ENCODE assay signal across 23 cellular contexts in the genomic region with DNA sequence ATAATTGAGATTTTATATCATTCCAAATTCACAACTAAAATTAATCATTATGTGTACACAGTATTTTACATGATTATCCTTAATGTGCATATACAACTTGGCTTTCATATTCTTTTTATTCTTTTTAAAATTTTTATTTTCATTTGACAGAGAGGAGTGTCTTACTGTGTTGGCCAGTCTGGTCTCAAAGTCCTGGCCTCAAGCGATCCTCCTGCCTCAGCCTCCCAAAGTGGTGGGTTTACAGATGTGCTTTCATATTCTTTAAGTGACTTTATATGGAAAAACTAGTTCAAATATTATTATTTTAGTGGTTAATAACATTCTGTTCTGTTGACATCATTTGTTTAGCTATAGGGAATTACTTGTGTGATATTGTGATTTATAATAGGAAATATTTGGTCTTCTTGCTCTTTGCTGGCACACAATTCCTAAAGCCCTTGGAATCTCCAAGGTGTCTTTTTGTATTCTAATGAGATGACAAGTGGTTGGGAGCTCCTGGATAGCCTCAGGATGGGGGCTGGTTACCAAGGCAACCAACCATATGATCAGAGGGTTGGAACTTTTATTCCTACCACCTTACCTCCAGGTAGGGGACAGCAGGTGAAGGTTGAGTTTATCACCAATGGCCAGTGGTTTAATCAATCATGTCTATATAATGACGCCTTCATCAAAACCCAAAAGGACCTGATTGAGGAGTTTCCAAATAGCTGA. TPM values are rescaled to one million over a fixed set of nuclear protein-coding genes. Genes with fewer than 3 reads are reported as not detected.
DNase-seq lines count a peak whose midpoint lies in the region; ATAC-seq, FAIRE-seq and TF ChIP-seq lines count a peak whose summit lies in the region.
"Had no signal": no experiment of that assay in that cellular context is flagged by ENCODE, and none has a peak within 500 bp of the region (broad histone marks: within the 10 kb centered on the region; RNA-seq: fewer than 3 reads in every experiment).

No MANE protein-coding gene starts in this region.

- WGBS in K562 (ENCODE audit: insufficient coverage, low coverage, missing lambda C conversion rate), result 75% methylated on average over 2 of the region's 2 CpGs
- 95% methylated on average over 2 of the region's 2 CpGs for WGBS in prostate gland
- 95 to 98% methylated on average over 2 of the region's 2 CpGs for WGBS in aorta, 2 donors

- TF ChIP-seq EP300 in K562 (IDR thresholded peaks at IDR 0.05; ENCODE audit: low read length), result no peak

- H3K9me3 ChIP-seq in K562 (replicated peaks; ENCODE audit: control insufficient read depth, insufficient read depth, low read depth, low read length) (no peaks in the 10 kb centered on the region), prostate gland (no peaks in the 10 kb centered on the region), aorta (ENCODE audit: control insufficient read depth, low read length) (no peaks in the 10 kb centered on the region)
- H3K9me3 ChIP-seq: BE2C had no signal

- H3K9me1 ChIP-seq in K562 (ENCODE audit: control insufficient read depth, insufficient read depth, low read length), result no peaks in the 10 kb centered on the region

- H3K27me3 ChIP-seq in H7 (ENCODE audit: control insufficient read depth, insufficient read depth, low read length), result no peaks in the 10 kb centered on the region
- H3K27me3 ChIP-seq in K562 (ENCODE audit: control insufficient read depth in 2 of 2, insufficient read depth in 2 of 2, low read length in 2 of 2), result no peaks in the 10 kb centered on the region
- H3K27me3 ChIP-seq in prostate gland (replicated peaks; ENCODE audit: insufficient read depth), result no peaks in the 10 kb centered on the region
- H3K27me3 ChIP-seq in aorta (ENCODE audit: control insufficient read depth in 1 of 2, insufficient read depth in 2 of 2, low read length in 1 of 2), result no peaks in the 10 kb centered on the region
- H3K27me3 ChIP-seq: BE2C had no signal

- intact Hi-C loops in K562 (cut with micrococcal nuclease) (no loop called here), prostate gland (cut with DNase I) (no loop called here), aorta (cut with DNase I) (no loop called here)

- CTCF ChIA-PET in K562 (lab: Yijun Ruan, JAX; ENCODE audit: low intra/inter-chr PET ratio), result no interaction called here

- no peaks in the 10 kb centered on the region; a peak in 1 of 5 replicates for H3K4me1 ChIP-seq in K562 (replicated peaks in 1 of 2; ENCODE audit: control insufficient read depth in 2 of 2, insufficient read depth in 2 of 2, low read length in 2 of 2)
- H3K4me1 ChIP-seq in prostate gland (replicated peaks), result no peaks in the 10 kb centered on the region
- no peaks in the 10 kb centered on the region for H3K4me1 ChIP-seq in aorta (ENCODE audit: control insufficient read depth in 1 of 2, insufficient read depth in 2 of 2, low read length in 2 of 2)

- H3K9ac ChIP-seq in K562 (ENCODE audit: insufficient read depth in 1 of 2, low read depth in 2 of 2, low read length in 2 of 2), result no peak overlapping the region

- H3K27ac ChIP-seq in K562 (ENCODE audit: extremely low read depth, low read depth, low read length) (no peak overlapping the region), prostate gland (no peak overlapping the region), aorta (ENCODE audit: low read depth in 1 of 2, low read length in 2 of 2) (no peak overlapping the region)

- no peak for TF ChIP-seq CTCF in K562 (IDR thresholded peaks at IDR 0.05 in 2 of 3, conservative IDR thresholded peaks at IDR 0.05 in 1 of 3; ENCODE audit: insufficient read depth in 2 of 3, low read depth in 1 of 3, low read length in 3 of 3)
- TF ChIP-seq CTCF in prostate gland (IDR thresholded peaks at IDR 0.05), result no peak

- TF ChIP-seq RAD21 in K562 (CRISPR knock-in tag; conservative IDR thresholded peaks at IDR 0.05 in 1 of 2, IDR thresholded peaks at IDR 0.05 in 1 of 2), result no peak

- no peak overlapping the region for H3K4me2 ChIP-seq in K562 (ENCODE audit: insufficient read depth, low read length)

- POLR2A ChIA-PET in K562 (lab: Yijun Ruan, JAX), result interaction anchor here (0.7 to 1.8 kb wide), 2 partner anchors 9 to 16 kb away, joined by 3 to 7 read pairs; a partner anchor contains a TSS

- no TSS peak for BruUV-seq in K562 (replicated peaks; lab: Mats Ljungman, UMichigan)

- peaks cover 2% of the 10 kb centered on the region for H3K36me3 ChIP-seq in H7 (replicated peaks; ENCODE audit: control insufficient read depth, insufficient read depth, low read length)
- H3K36me3 ChIP-seq in K562 (ENCODE audit: control insufficient read depth, insufficient read depth, low read length), result peaks cover 11% of the 10 kb centered on the region; the same call in 2 of the 3 replicates
- H3K36me3 ChIP-seq in prostate gland, result no peaks in the 10 kb centered on the region
- H3K36me3 ChIP-seq in aorta (ENCODE audit: control insufficient read depth in 1 of 2, insufficient read depth in 2 of 2, low read length in 1 of 2), result no peaks in the 10 kb centered on the region

- ATAC-seq in K562, result no peak
- no peak for ATAC-seq in aorta (ENCODE audit: low FRiP score)

- in situ Hi-C loops in K562 (cut with MboI), result no loop called here

- TF ChIP-seq POLR2A in K562 (conservative IDR thresholded peaks at IDR 0.05) (no peak), prostate gland (IDR thresholded peaks at IDR 0.05) (no peak)

- H3K79me2 ChIP-seq in K562 (ENCODE audit: control insufficient read depth, insufficient read depth, low read length), result no peaks in the 10 kb centered on the region

- H4K20me1 ChIP-seq in K562 (replicated peaks; ENCODE audit: control insufficient read depth, insufficient read depth, low read length), result no peaks in the 10 kb centered on the region

- no peak for FAIRE-seq in K562 (lab: Jason Lieb, UNC)
- FAIRE-seq: A204.1, G401.6, GM12891, GM19239, H54 had no signal

- H3K4me3 ChIP-seq in H7 (ENCODE audit: insufficient read depth, low read depth, low read length) (no peak overlapping the region), K562 (no peak overlapping the region), prostate gland (no peak overlapping the region), aorta (ENCODE audit: low read length in 2 of 2) (no peak overlapping the region)

- DNase-seq in ELF-1 (ENCODE audit: low read depth, low spot score) (peak; percentile 62), H7 (peak; percentile 36), K562 (ENCODE audit: extremely low read depth in 1 of 4, low spot score in 3 of 4) (no peak), iPS-NIHi11 (ENCODE audit: low spot score) (peak; percentile 23), prostate gland (ENCODE audit: low spot score) (no peak), HK-2 (ENCODE audit: unreplicated experiment) (no peak), 8988T (no peak), aorta (no peak)
- DNase-seq: ACHN; BE2C; C1 segment of cervical spinal cord; CD4-positive, CD25-positive, alpha-beta regulatory T cell; CD8-positive, alpha-beta memory T cell; COR-L47; DMS 273 treated with DMSO at 0.1 percent for 48 hours; DMS53; DND-41; EL had no signal

- H2AFZ ChIP-seq in K562 (ENCODE audit: low read depth, low read length), result no peak overlapping the region

TF ChIP-seq in K562, 482 proteins besides CTCF, POLR2A, EP300 and RAD21 (continues in another document):
- TF ChIP-seq ZNF165 (CRISPR knock-in tag; IDR thresholded peaks at IDR 0.05; ENCODE audit: borderline replicate concordance) (no peak), ZNF121 (CRISPR knock-in tag; conservative IDR thresholded peaks at IDR 0.05) (0 out of 2 replicates have a peak, but pooled peaks have one; percentile 11)

RNA-seq across cellular contexts. Expression of a gene that starts 16.0 kb away (rescaled TPM):
- total RNA-seq in H7 (2014; rRNA removed; shearing (Covaris generic)), result 27.2 and 31.0 TPM in 2 replicates
- total RNA-seq in K562 (2011; cell fraction: chromatin; rRNA removed; ENCODE audit: low replicate concordance), result 82.2 and 124 TPM in 2 replicates
- 42.0 and 47.6 TPM in 2 replicates for total RNA-seq in K562 (2011; cell fraction: nucleolus; rRNA removed)
- 76.8 and 107 TPM in 2 replicates for total RNA-seq in K562 (2011; cell fraction: nucleoplasm; rRNA removed)
- total RNA-seq in K562 (2014; rRNA removed) (25.9 and 26.2 TPM in 2 replicates), K562 (2014; rRNA removed; fragmentation: Illumina TruSeq; extraction: Trizol) (42.0 and 46.1 TPM in 2 replicates), K562 (2015; rRNA removed; fragmentation: Illumina TruSeq; extraction: Trizol) (35.9 and 38.7 TPM in 2 replicates), K562 (2021) (28.2 and 30.0 TPM in 2 replicates), prostate gland (10 to 100 TPM; 47.7 to 56.5 TPM), aorta (10 to 100 TPM; 42.9 to 45.7 TPM)
- polyA plus RNA-seq in K562 (2011; rRNA removed) (30.1 and 44.4 TPM in 2 replicates), K562 (2014; fragmentation: Illumina TruSeq; extraction: Trizol) (35.3 and 36.9 TPM in 2 replicates), K562 (2014; fragmentation: Nextera tagmentation; extraction: Ambion mirVana) (10 to 100 TPM; 48.6 to 64.8 TPM), K562 (2014; rRNA removed) (20.5 and 29.1 TPM in 2 replicates), aorta (10 to 100 TPM; 30.1 to 30.4 TPM)
- polyA plus RNA-seq in K562 (2011; cell fraction: cytosol; rRNA removed), result 13.9 and 19.9 TPM in 2 replicates
- 39.9 and 40.8 TPM in 2 replicates for polyA plus RNA-seq in K562 (2011; cell fraction: nucleus; rRNA removed)
- 23.1 and 27.2 TPM in 2 replicates for polyA plus RNA-seq in K562 (2012)
- polyA minus RNA-seq in K562 (2011; rRNA and poly(A)+ RNA removed), result 54.5 and 55.0 TPM in 2 replicates
- polyA minus RNA-seq in K562 (2011; cell fraction: cytosol; rRNA and poly(A)+ RNA removed), result 14.1 and 20.9 TPM in 2 replicates
- polyA minus RNA-seq in K562 (2011; cell fraction: nucleus; rRNA and poly(A)+ RNA removed), result 26.0 and 43.7 TPM in 2 replicates

RNA-seq across cellular contexts. Expression of a gene that starts 19.0 kb away (rescaled TPM):
- total RNA-seq in H7 (2014; rRNA removed; shearing (Covaris generic)), result 13.8 and 21.8 TPM in 2 replicates
- total RNA-seq in K562 (2011; cell fraction: chromatin; rRNA removed; ENCODE audit: low replicate concordance), result 17.5 and 53.7 TPM in 2 replicates
- total RNA-seq in K562 (2011; cell fraction: nucleolus; rRNA removed), result 9.3 and 11.4 TPM in 2 replicates
- total RNA-seq in K562 (2011; cell fraction: nucleoplasm; rRNA removed), result 25.7 and 35.0 TPM in 2 replicates
- total RNA-seq in K562 (2014; rRNA removed), result 5.2 and 7.4 TPM in 2 replicates
- total RNA-seq in K562 (2014; rRNA removed; fragmentation: Illumina TruSeq; extraction: Trizol), result 11.0 and 11.1 TPM in 2 replicates
- 8.6 and 9.6 TPM in 2 replicates for total RNA-seq in K562 (2015; rRNA removed; fragmentation: Illumina TruSeq; extraction: Trizol)
- 8.8 and 9.4 TPM in 2 replicates for total RNA-seq in K562 (2021)
- polyA plus RNA-seq in K562 (2011; rRNA removed), result 15.9 and 23.0 TPM in 2 replicates
- 2.3 and 4.8 TPM in 2 replicates for polyA plus RNA-seq in K562 (2011; cell fraction: cytosol; rRNA removed)
- 8.3 and 14.0 TPM in 2 replicates for polyA plus RNA-seq in K562 (2011; cell fraction: nucleus; rRNA removed)
- polyA plus RNA-seq in K562 (2012), result 7.3 and 8.6 TPM in 2 replicates
- polyA plus RNA-seq in K562 (2014; fragmentation: Illumina TruSeq; extraction: Trizol), result 16.8 and 17.5 TPM in 2 replicates
- 10 to 100 TPM; 13.0 to 20.1 TPM for polyA plus RNA-seq in K562 (2014; fragmentation: Nextera tagmentation; extraction: Ambion mirVana)
- 12.2 and 13.0 TPM in 2 replicates for polyA plus RNA-seq in K562 (2014; rRNA removed)
- 14.2 and 15.6 TPM in 2 replicates for polyA minus RNA-seq in K562 (2011; rRNA and poly(A)+ RNA removed)
- polyA minus RNA-seq in K562 (2011; cell fraction: cytosol; rRNA and poly(A)+ RNA removed), result 3.5 and 3.9 TPM in 2 replicates
- 6.3 and 10.4 TPM in 2 replicates for polyA minus RNA-seq in K562 (2011; cell fraction: nucleus; rRNA and poly(A)+ RNA removed)
- 10 to 100 TPM; 10.7 to 13.6 TPM for total RNA-seq in prostate gland
- total RNA-seq in aorta, result 1 to 10 TPM; 5.1 to 8.7 TPM
- polyA plus RNA-seq in aorta, result 1 to 10 TPM; 3.3 to 5.8 TPM

Comparison
In these comparisons a context has a peak if more than half of its experiments do, and no peak if none do; other contexts are left out.
1. DNase-seq: peak in ELF-1 (single experiment), H7 (single experiment) and iPS-NIHi11 (single experiment); none in K562 (0 of 4), prostate gland (single experiment), HK-2 (single experiment), 8988T (single experiment) and aorta (0 of 2).